ENCODE assay signal across 8 cellular contexts in genomic region chrX:155048997-155049619, GRCh38. TPM values are rescaled to one million over a fixed set of nuclear protein-coding genes. Genes with fewer than 3 reads are reported as not detected.
DNase-seq lines count a peak whose midpoint lies in the region; ATAC-seq and TF ChIP-seq lines count a peak whose summit lies in the region.

No MANE protein-coding gene starts in this region.

- POLR2A ChIA-PET in IMR-90 (lab: Charles Lee; ENCODE audit: unreplicated experiment) = no interaction called here

- H2AK9ac ChIP-seq in IMR-90 (replicated peaks; ENCODE audit: low read depth, low read length, poor library complexity) = no peak overlapping the region

- no peaks in the 10 kb centered on the region for H3K9me1 ChIP-seq in IMR-90 (ENCODE audit: insufficient read depth, low read length)

- ATAC-seq in IMR-90 (ENCODE audit: low read depth) (peak; percentile 60), upper lobe of right lung (peak; percentile 62), GM18505 (IDR thresholded peaks at IDR 0.05; ENCODE audit: unreplicated experiment) (no peak), HG02970 (IDR thresholded peaks at IDR 0.05; ENCODE audit: low FRiP score, unreplicated experiment) (no peak)

- no peak overlapping the region for H2BK15ac ChIP-seq in IMR-90 (ENCODE audit: low read depth, low read length)

- no peak overlapping the region for H3K27ac ChIP-seq in IMR-90 (ENCODE audit: insufficient read depth, low read length)
- no peak overlapping the region for H3K27ac ChIP-seq in upper lobe of right lung

- no peak overlapping the region for H3K14ac ChIP-seq in IMR-90 (replicated peaks; ENCODE audit: low read depth, low read length)

- H2BK20ac ChIP-seq in IMR-90 (ENCODE audit: low read depth, low read length) = no peak overlapping the region

- no peak overlapping the region for H3K4ac ChIP-seq in IMR-90 (ENCODE audit: low read depth, low read length)

- H2AFZ ChIP-seq in IMR-90 (replicated peaks; ENCODE audit: low read length, poor library complexity) = no peak overlapping the region

- H3K56ac ChIP-seq in IMR-90 (ENCODE audit: extremely low read depth, insufficient read depth, low read length) = no peak overlapping the region

- no peak overlapping the region for H3K23ac ChIP-seq in IMR-90 (ENCODE audit: low read depth, low read length)

- dilution Hi-C loops in IMR-90 (cut with HindIII; ENCODE audit: low sequenced_read_pairs, unreplicated experiment) = no loop called here

- no peak overlapping the region for H4K5ac ChIP-seq in IMR-90 (ENCODE audit: low read depth, low read length)

- no peak overlapping the region for H2BK120ac ChIP-seq in IMR-90 (ENCODE audit: low read depth, low read length)

- no peak overlapping the region for H3K9ac ChIP-seq in IMR-90 (ENCODE audit: low read depth, low read length)

- no peaks in the 10 kb centered on the region for H3K4me1 ChIP-seq in IMR-90 (ENCODE audit: control insufficient read depth, insufficient read depth, low read length)
- no peaks in the 10 kb centered on the region for H3K4me1 ChIP-seq in upper lobe of right lung

- H3K4me2 ChIP-seq in IMR-90 (ENCODE audit: low read depth, low read length) = no peak overlapping the region

- H4K20me1 ChIP-seq in IMR-90 (ENCODE audit: insufficient read depth, low read length) = no peaks in the 10 kb centered on the region

- TF ChIP-seq POLR2A in IMR-90 (IDR thresholded peaks at IDR 0.05; ENCODE audit: low read depth, low read length) (no peak), GM18505 (IDR thresholded peaks at IDR 0.05; ENCODE audit: borderline replicate concordance, extremely low read depth, insufficient read depth, insufficient read length) (no peak)

- no CpG with 5 or more reads among the region's 9 CpGs for WGBS in IMR-90 (ENCODE audit: extremely low coverage in 2 of 2, insufficient read length in 1 of 2), 2 experiments

- no peak overlapping the region for H3K18ac ChIP-seq in IMR-90 (ENCODE audit: low read depth, low read length)

- H3K4me3 ChIP-seq in IMR-90 (ENCODE audit: insufficient read depth, low read depth, low read length) (no peak overlapping the region), choroid plexus epithelial cell (ENCODE audit: low read depth, low read length) (no peak overlapping the region), upper lobe of right lung (no peak overlapping the region)

- intact Hi-C loops in IMR-90 (cut with micrococcal nuclease) = no loop called here
- intact Hi-C loops in upper lobe of right lung (cut with DNase I) = no loop called here

- H3K79me1 ChIP-seq in IMR-90 (ENCODE audit: low read depth in 1 of 2, low read length in 2 of 2) = no peaks in the 10 kb centered on the region

- H2AK5ac ChIP-seq in IMR-90 (ENCODE audit: low read depth, low read length) = no peak overlapping the region

- H3K36me3 ChIP-seq in IMR-90 (ENCODE audit: control insufficient read depth, insufficient read depth, low read length) = no peaks in the 10 kb centered on the region; the same call in 1 of the 2 replicates
- H3K36me3 ChIP-seq in upper lobe of right lung = peaks cover 8% of the 10 kb centered on the region

- peak; percentile 61 for DNase-seq in DMS53 (lab: John Stamatoyannopoulos, UW)
- DNase-seq in IMR-90 = peak; percentile 55
- DNase-seq in T-helper 9 cell = peak; percentile 27
- DNase-seq in choroid plexus epithelial cell (ENCODE audit: low read depth) = peak; percentile 80
- DNase-seq in lung microvascular endothelial cell (ENCODE audit: low read depth in 2 of 2) = peak; percentile 63 to 76
- DNase-seq in upper lobe of right lung = no peak

- H3K27me3 ChIP-seq in IMR-90 (ENCODE audit: control insufficient read depth, insufficient read depth, low read length) = no peaks in the 10 kb centered on the region
- H3K27me3 ChIP-seq in upper lobe of right lung = no peaks in the 10 kb centered on the region

- in situ Hi-C loops in IMR-90 (cut with MboI; ENCODE audit: low sequenced_read_pairs) = no loop called here

- no peak overlapping the region for H4K8ac ChIP-seq in IMR-90 (ENCODE audit: low read depth in 2 of 2, low read length in 2 of 2)

- peak; percentile 20; the same call in 1 of the 2 replicates for TF ChIP-seq RAD21 in IMR-90 (IDR thresholded peaks at IDR 0.05; ENCODE audit: low read length)

- no TSS peak for BruUV-seq in IMR-90 (replicated peaks; lab: Mats Ljungman, UMichigan)

- TF ChIP-seq CTCF in IMR-90 (conservative IDR thresholded peaks at IDR 0.05; ENCODE audit: low read depth, low read length) = peak; percentile 52
- TF ChIP-seq CTCF in choroid plexus epithelial cell (conservative IDR thresholded peaks at IDR 0.05; ENCODE audit: low read depth, low read length) = peak; percentile 82
- peak; percentile 54 for TF ChIP-seq CTCF in upper lobe of right lung (IDR thresholded peaks at IDR 0.05)

- no peak overlapping the region for H4K91ac ChIP-seq in IMR-90 (ENCODE audit: insufficient read depth, low read depth, low read length)

- CTCF ChIA-PET in IMR-90 (lab: Yijun Ruan, JAX) = interaction anchor here (1.2 to 1.6 kb wide), 3 partner anchors 15 to 30 kb away, joined by 4 to 6 read pairs (median 5); no protein-coding TSS in a partner anchor

- H3K9me3 ChIP-seq in IMR-90 (ENCODE audit: control insufficient read depth, insufficient read depth, low read length) (no peaks in the 10 kb centered on the region), upper lobe of right lung (no peaks in the 10 kb centered on the region)

- no peak overlapping the region for H2BK5ac ChIP-seq in IMR-90 (ENCODE audit: low read depth, low read length, poor library complexity, severe bottlenecking)

TF ChIP-seq in IMR-90, 13 proteins besides CTCF, POLR2A, EP300 and RAD21:
- TF ChIP-seq MAFK (IDR thresholded peaks at IDR 0.05; ENCODE audit: low read depth, low read length) = no peak
- TF ChIP-seq ELK1 (IDR thresholded peaks at IDR 0.05; ENCODE audit: borderline replicate concordance, low read depth, low read length) = no peak
- TF ChIP-seq MXI1 (IDR thresholded peaks at IDR 0.05; ENCODE audit: borderline replicate concordance, low read depth, low read length) = no peak
- TF ChIP-seq CEBPB (IDR thresholded peaks at IDR 0.05; ENCODE audit: low read depth, low read length) = no peak
- no peak for TF ChIP-seq FOS (IDR thresholded peaks at IDR 0.05; ENCODE audit: low read depth, low read length)
- TF ChIP-seq NFE2L2 (IDR thresholded peaks at IDR 0.05; ENCODE audit: low read depth, low read length) = no peak

RNA-seq across cellular contexts. Expression of gene CMC4, which starts 21.8 kb away (rescaled TPM):
- total RNA-seq in IMR-90 (2012; rRNA removed) (8.4 and 11.4 TPM in 2 replicates), lung microvascular endothelial cell (6.3 and 13.3 TPM in 2 replicates), upper lobe of right lung (6.6 TPM)
- polyA plus RNA-seq in IMR-90 (2012; rRNA removed) = 6.4 and 7.0 TPM in 2 replicates
- polyA plus RNA-seq in IMR-90 (2012; cell fraction: cytosol; rRNA removed) = 6.0 and 7.3 TPM in 2 replicates
- 2.8 and 6.8 TPM in 2 replicates for polyA plus RNA-seq in IMR-90 (2012; cell fraction: nucleus; rRNA removed; ENCODE audit: low replicate concordance)

RNA-seq across cellular contexts. Expression of gene MTCP1, which starts 21.8 kb away (rescaled TPM):
- total RNA-seq in IMR-90 (2012; rRNA removed) (0.54 and 0.56 TPM in 2 replicates), lung microvascular endothelial cell (16.6 and 17.5 TPM in 2 replicates), upper lobe of right lung (16.8 TPM)
- 4.2 and 4.9 TPM in 2 replicates for polyA plus RNA-seq in IMR-90 (2012; rRNA removed)
- polyA plus RNA-seq in IMR-90 (2012; cell fraction: cytosol; rRNA removed) = 0.52 and 0.55 TPM in 2 replicates
- 2.4 and 5.8 TPM in 2 replicates for polyA plus RNA-seq in IMR-90 (2012; cell fraction: nucleus; rRNA removed; ENCODE audit: low replicate concordance)

RNA-seq across cellular contexts. Expression of gene BRCC3, which starts 22.2 kb away (rescaled TPM):
- 20.8 and 24.7 TPM in 2 replicates for total RNA-seq in IMR-90 (2012; rRNA removed)
- polyA plus RNA-seq in IMR-90 (2012; rRNA removed) = 13.5 and 14.4 TPM in 2 replicates
- 5.0 and 7.3 TPM in 2 replicates for polyA plus RNA-seq in IMR-90 (2012; cell fraction: cytosol; rRNA removed)
- 1.0 and 7.4 TPM in 2 replicates for polyA plus RNA-seq in IMR-90 (2012; cell fraction: nucleus; rRNA removed; ENCODE audit: low replicate concordance)
- total RNA-seq in lung microvascular endothelial cell = 8.5 and 9.4 TPM in 2 replicates
- 16.7 TPM for total RNA-seq in upper lobe of right lung

RNA-seq across cellular contexts. Expression of gene FUNDC2, which starts 22.5 kb away (rescaled TPM):
- total RNA-seq in IMR-90 (2012; rRNA removed) (35.0 and 42.5 TPM in 2 replicates), lung microvascular endothelial cell (27.5 and 57.7 TPM in 2 replicates), upper lobe of right lung (79.1 TPM)
- 51.7 and 52.3 TPM in 2 replicates for polyA plus RNA-seq in IMR-90 (2012; rRNA removed)
- 18.3 and 82.9 TPM in 2 replicates for polyA plus RNA-seq in IMR-90 (2012; cell fraction: cytosol; rRNA removed)
- polyA plus RNA-seq in IMR-90 (2012; cell fraction: nucleus; rRNA removed; ENCODE audit: low replicate concordance) = 3.3 and 20.8 TPM in 2 replicates

RNA-seq across cellular contexts. Expression of gene F8, which starts 26.6 kb away (rescaled TPM):
- total RNA-seq in IMR-90 (2012; rRNA removed) (1.1 and 1.4 TPM in 2 replicates), lung microvascular endothelial cell (3.7 and 20.8 TPM in 2 replicates), upper lobe of right lung (12.7 TPM)
- polyA plus RNA-seq in IMR-90 (2012; rRNA removed) = 1.1 and 1.5 TPM in 2 replicates
- polyA plus RNA-seq in IMR-90 (2012; cell fraction: cytosol; rRNA removed) = 0.60 and 0.71 TPM in 2 replicates
- 0.22 and 0.97 TPM in 2 replicates for polyA plus RNA-seq in IMR-90 (2012; cell fraction: nucleus; rRNA removed; ENCODE audit: low replicate concordance)

Comparison
In these comparisons a context has a peak if more than half of its experiments do, and no peak if none do; other contexts are left out.
1. ATAC-seq: peak in IMR-90 (single experiment) and upper lobe of right lung (single experiment); none in GM18505 (single experiment) and HG02970 (single experiment).
2. RNA of gene MTCP1, which starts 21.8 kb away (total RNA-seq): 16.6 to 17.5 TPM in lung microvascular endothelial cell and 16.8 TPM in upper lobe of right lung (single experiment); 0.54 to 0.56 TPM in IMR-90; every median in the first group is over 10 times any median in the second.
3. Peak in every context shown above with its lines, with median percentiles within 50 percentile points of each other: CTCF ChIP-seq.